In the genomic region with DNA sequence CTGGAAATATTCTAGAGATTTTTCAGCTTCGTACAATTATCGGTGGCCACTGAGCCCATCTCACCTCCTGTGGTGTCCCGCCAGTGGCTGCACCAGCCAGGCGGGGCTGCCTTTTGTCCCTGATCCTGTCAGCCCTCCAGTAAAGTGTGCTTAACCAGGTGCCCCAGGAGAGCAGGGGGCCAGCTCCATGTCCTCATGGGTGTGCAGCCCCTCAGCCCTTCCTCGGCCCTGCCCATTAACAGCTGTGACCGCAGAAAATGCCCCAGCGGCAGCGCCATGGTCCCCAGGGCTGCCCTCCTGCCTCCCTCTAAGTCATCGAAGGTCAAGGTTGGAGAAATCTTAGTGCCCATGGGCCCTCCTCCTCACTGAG, we compare ENCODE assay signal across 26 cellular contexts.
"Had no signal": no experiment of that assay in that cellular context is flagged by ENCODE, and none has a peak within 500 bp of the region (broad histone marks: within the 10 kb centered on the region; RNA-seq: fewer than 3 reads in every experiment).

No MANE protein-coding gene starts in this region.

- H3K27ac Mint-ChIP-seq: activated CD8-positive, alpha-beta T cell treated with anti-CD3 and anti-CD28 coated beads, Interleukin-2, amount 10 ng/mL, durations not matched to agents 7 days and 5 days; activated naive CD4-positive, alpha-beta T cell treated with anti-CD3 and anti-CD28 coated beads, Interleukin-2, amount 50 U/mL, for 24 hours; activated T-cell treated with anti-CD3 and anti-CD28 coated beads, Interleukin-2, amount 50 U/mL, for 24 hours; activated T-helper 1 cell treated with anti-CD3 and anti-CD28 coated beads, Interleukin-12 subunit alpha, Interleukin-12 subunit beta, Interleukin-2, Interleukin-4 antibody, amounts not matched to agents 30 ng/mL and 10 ng/mL and 1 ng/mL, durations not matched to agents 14 hours and 24 hours and 36 hours; T-helper 2 cell treated with Interferon-gamma antibody and Interleukin-4, amounts not matched to agents 5 μg/mL and 100 μg/mL, for 36 hours had no signal

- H3K27me3 Mint-ChIP-seq: activated naive CD4-positive, alpha-beta T cell treated with anti-CD3 and anti-CD28 coated beads, Interleukin-2, amount 50 U/mL, for 24 hours; activated T-cell treated with anti-CD3 and anti-CD28 coated beads, Interleukin-2, amount 50 U/mL, for 24 hours had no signal

- H3K9me3 Mint-ChIP-seq: activated naive CD4-positive, alpha-beta T cell treated with anti-CD3 and anti-CD28 coated beads, Interleukin-2, amount 50 U/mL, for 24 hours had no signal

- H3K27ac ChIP-seq: body of pancreas, KMS-11, SJSA1 had no signal

- H3K4me3 ChIP-seq: body of pancreas, SJSA1 had no signal

- DNase-seq: activated CD4-positive, alpha-beta T cell treated with anti-CD3 and anti-CD28 coated beads for 48 hours; activated CD4-positive, alpha-beta T cell treated with anti-CD3 and anti-CD28 coated beads, Interleukin-2, amount 50 U/mL, for 4 hours; activated CD8-positive, alpha-beta memory T cell treated with anti-CD3 and anti-CD28 coated beads, Interleukin-2, amount 50 U/mL, for 48 hours; activated CD8-positive, alpha-beta T cell treated with anti-CD3 and anti-CD28 coated beads, Interleukin-2, amount 10 ng/mL, durations not matched to agents 7 days and 5 days; activated effector memory CD4-positive, alpha-beta T cell treated with Interleukin-2 at 50 U/mL for 16 hours; activated naive CD4-positive, alpha-beta T cell; activated T-cell treated with anti-CD3 and anti-CD28 coated beads, Interleukin-2, amount 50 U/mL, for 24 hours; aorta; body of pancreas; NCI-H1092; NCI-H1417; NCI-H1930; NCI-H2171; NCI-H2227 treated with DMSO at 0.1 percent for 48 hours; NCI-H446 treated with DMSO at 0.1 percent for 48 hours; NCI-H524 treated with DMSO at 0.1 percent for 48 hours; NCI-H774; OCI-M1; Right ventricle myocardium superior; RPMI8226; SW 1271 had no signal

- H3K9ac ChIP-seq: KMS-11 had no signal

- H3K36me3 ChIP-seq: SJSA1 had no signal

- H3K9me3 ChIP-seq: body of pancreas had no signal

- H3K36me3 Mint-ChIP-seq: activated naive CD4-positive, alpha-beta T cell treated with anti-CD3 and anti-CD28 coated beads, Interleukin-2, amount 50 U/mL, for 24 hours had no signal

- H3K4me3 Mint-ChIP-seq: activated CD8-positive, alpha-beta T cell treated with anti-CD3 and anti-CD28 coated beads, Interleukin-2, amount 10 ng/mL, durations not matched to agents 7 days and 5 days; activated naive CD4-positive, alpha-beta T cell treated with anti-CD3 and anti-CD28 coated beads, Interleukin-2, amount 50 U/mL, for 24 hours; activated T-cell treated with anti-CD3 and anti-CD28 coated beads, Interleukin-2, amount 50 U/mL, for 24 hours; activated T-helper 1 cell treated with anti-CD3 and anti-CD28 coated beads, Interleukin-12 subunit alpha, Interleukin-12 subunit beta, Interleukin-2, Interleukin-4 antibody, amounts not matched to agents 30 ng/mL and 10 ng/mL and 1 ng/mL, durations not matched to agents 14 hours and 24 hours and 36 hours; T-helper 2 cell treated with Interferon-gamma antibody and Interleukin-4, amounts not matched to agents 5 μg/mL and 100 μg/mL, for 36 hours had no signal

- H3K27me3 ChIP-seq: body of pancreas, SJSA1 had no signal
